ENCODE assay signal across 15 cellular contexts in genomic region chr4:7829687-7830580, GRCh38.
DNase-seq lines count a peak whose midpoint lies in the region; ATAC-seq, FAIRE-seq and TF ChIP-seq lines count a peak whose summit lies in the region.
"Had no signal": no experiment of that assay in that cellular context is flagged by ENCODE, and none has a peak within 500 bp of the region (broad histone marks: within the 10 kb centered on the region; RNA-seq: fewer than 3 reads in every experiment).

No MANE protein-coding gene starts in this region.

- no peak for ATAC-seq in stimulated activated naive CD8-positive, alpha-beta T cell treated with anti-CD3 and anti-CD28 coated beads, Interleukin-15, Interleukin-2, amounts not matched to agents 100 U/mL and 50 U/mL, for 24 hours

- FAIRE-seq in astrocyte (lab: Jason Lieb, UNC), result no peak
- FAIRE-seq: kidney had no signal

- H3K9ac ChIP-seq in astrocyte (ENCODE audit: low read length), result peak overlapping the region; percentile 87
- peak overlapping the region in 1 of 2 donors; percentile 42 for H3K9ac ChIP-seq in mucosa of rectum (ENCODE audit: low read depth in 1 of 2, low read length in 2 of 2)

- H3K4me3 Mint-ChIP-seq in stimulated activated naive CD8-positive, alpha-beta T cell treated with anti-CD3 and anti-CD28 coated beads, Interleukin-15, Interleukin-2, amounts not matched to agents 100 ng/mL and 50 ng/mL, for 24 hours, result no peak overlapping the region
- H3K4me3 Mint-ChIP-seq in astrocyte (ENCODE audit: unreplicated experiment), result peak overlapping the region; percentile 12

- H3K4me3 ChIP-seq in astrocyte (ENCODE audit: insufficient read depth, low read depth, low read length), result no peak overlapping the region
- H3K4me3 ChIP-seq in mucosa of rectum (ENCODE audit: low read length in 2 of 2), result no peak overlapping the region
- H3K4me3 ChIP-seq in vagina, result no peak overlapping the region
- no peak overlapping the region for H3K4me3 ChIP-seq in lower leg skin (ENCODE audit: low read depth, poor library complexity, severe bottlenecking)
- H3K4me3 ChIP-seq in MG63, result no peak overlapping the region
- H3K4me3 ChIP-seq: HAP-1 had no signal

- H3K27me3 ChIP-seq in astrocyte (ENCODE audit: insufficient read depth, low read length), result no peaks in the 10 kb centered on the region
- H3K27me3 ChIP-seq in mucosa of rectum (ENCODE audit: control insufficient read depth in 2 of 2, insufficient read depth in 2 of 2, low read length in 2 of 2), result no peaks in the 10 kb centered on the region
- no peaks in the 10 kb centered on the region for H3K27me3 ChIP-seq in vagina
- H3K27me3 ChIP-seq in MG63, result no peaks in the 10 kb centered on the region

- H3K27ac ChIP-seq in astrocyte (ENCODE audit: low read depth, low read length) (peak overlapping the region; percentile 99), mucosa of rectum (ENCODE audit: low read depth in 2 of 2, low read length in 2 of 2) (peak overlapping the region; percentile 55 to 78), vagina (peak overlapping the region; percentile 78)

- no peak for DNase-seq in stimulated activated naive CD8-positive, alpha-beta T cell treated with anti-CD3 and anti-CD28 coated beads, Interleukin-15, Interleukin-2, amounts not matched to agents 100 U/mL and 50 U/mL, for 24 hours
- no peak for DNase-seq in astrocyte (ENCODE audit: low read depth)
- DNase-seq in vagina (ENCODE audit: extremely low spot score in 2 of 2), result no peak
- DNase-seq in NCI-H1092 treated with DMSO at 0.1 percent for 48 hours (lab: John Stamatoyannopoulos, UW), result no peak
- no peak for DNase-seq in lower leg skin (ENCODE audit: low spot score in 2 of 2)
- DNase-seq in MG63, result no peak
- DNase-seq: activated CD4-positive, alpha-beta T cell treated with anti-CD3 and anti-CD28 coated beads, Interleukin-2, amount 50 U/mL, for 4 hours; aorta; kidney; NCI-H345; SHP77 treated with DMSO at 0.1 percent for 48 hours had no signal

- TF ChIP-seq POLR2A in vagina (IDR thresholded peaks at IDR 0.05) (no peak), lower leg skin (IDR thresholded peaks at IDR 0.05) (no peak)

- no peak for TF ChIP-seq CTCF in astrocyte (IDR thresholded peaks at IDR 0.05; ENCODE audit: insufficient read depth, low read depth, low read length)
- TF ChIP-seq CTCF in vagina (IDR thresholded peaks at IDR 0.05), result no peak
- TF ChIP-seq CTCF in lower leg skin (IDR thresholded peaks at IDR 0.05), result no peak

- intact Hi-C loops in vagina (cut with DNase I), result no loop called here
- intact Hi-C loops in lower leg skin (cut with DNase I; ENCODE audit: low total_unique reads), result no loop called here

- H4K20me1 ChIP-seq in astrocyte (ENCODE audit: insufficient read depth, low read length), result no peaks in the 10 kb centered on the region

- peaks cover 82% of the 10 kb centered on the region for H3K79me2 ChIP-seq in astrocyte (ENCODE audit: insufficient read depth, low read length)

- H3K4me1 ChIP-seq in astrocyte (ENCODE audit: insufficient read depth, low read length), result peaks cover 41% of the 10 kb centered on the region
- H3K4me1 ChIP-seq in mucosa of rectum (ENCODE audit: control insufficient read depth in 2 of 2, insufficient read depth in 2 of 2, low read length in 2 of 2), result peaks cover 17 to 25% of the 10 kb centered on the region in 2 donors
- peaks cover 32% of the 10 kb centered on the region for H3K4me1 ChIP-seq in vagina
- H3K4me1 ChIP-seq: HAP-1 had no signal

- no peak overlapping the region for H2AFZ ChIP-seq in astrocyte (ENCODE audit: low read depth, low read length)

- WGBS in lower leg skin, 2 donors, result 83 to 87% methylated on average over 10 of the region's 10 CpGs

- peaks cover 25% of the 10 kb centered on the region for H3K36me3 Mint-ChIP-seq in stimulated activated naive CD8-positive, alpha-beta T cell treated with anti-CD3 and anti-CD28 coated beads, Interleukin-15, Interleukin-2, amounts not matched to agents 100 ng/mL and 50 ng/mL, for 24 hours (ENCODE audit: low read depth)
- peaks cover 44% of the 10 kb centered on the region for H3K36me3 Mint-ChIP-seq in astrocyte (ENCODE audit: low read depth, unreplicated experiment)

- peak overlapping the region; percentile 78 for H3K4me2 ChIP-seq in astrocyte (ENCODE audit: low read length)

- peaks cover 56% of the 10 kb centered on the region for H3K4me1 Mint-ChIP-seq in stimulated activated naive CD8-positive, alpha-beta T cell treated with anti-CD3 and anti-CD28 coated beads, Interleukin-15, Interleukin-2, amounts not matched to agents 100 ng/mL and 50 ng/mL, for 24 hours (ENCODE audit: low read depth)
- H3K4me1 Mint-ChIP-seq in astrocyte (ENCODE audit: low read depth, unreplicated experiment), result peaks cover 48% of the 10 kb centered on the region

- H3K9me3 ChIP-seq in astrocyte (ENCODE audit: insufficient read depth, low read depth, low read length), result no peaks in the 10 kb centered on the region
- no peaks in the 10 kb centered on the region for H3K9me3 ChIP-seq in mucosa of rectum (ENCODE audit: control insufficient read depth in 2 of 2, low read length in 2 of 2)
- no peaks in the 10 kb centered on the region for H3K9me3 ChIP-seq in vagina
- no peaks in the 10 kb centered on the region for H3K9me3 ChIP-seq in MG63
- H3K9me3 ChIP-seq: HAP-1 had no signal

- peak overlapping the region; percentile 10 for H3K27ac Mint-ChIP-seq in stimulated activated naive CD8-positive, alpha-beta T cell treated with anti-CD3 and anti-CD28 coated beads, Interleukin-15, Interleukin-2, amounts not matched to agents 100 ng/mL and 50 ng/mL, for 24 hours
- H3K27ac Mint-ChIP-seq in astrocyte (ENCODE audit: unreplicated experiment), result peak overlapping the region; percentile 99
- H3K27ac Mint-ChIP-seq: type B pancreatic cell had no signal

- peaks cover 37% of the 10 kb centered on the region for H3K36me3 ChIP-seq in astrocyte (ENCODE audit: insufficient read depth, low read length)
- peaks cover 0 to 7% of the 10 kb centered on the region in 2 donors for H3K36me3 ChIP-seq in mucosa of rectum (ENCODE audit: control insufficient read depth in 2 of 2, insufficient read depth in 2 of 2, low read length in 2 of 2)
- H3K36me3 ChIP-seq in vagina, result no peaks in the 10 kb centered on the region
- peaks cover 40% of the 10 kb centered on the region for H3K36me3 ChIP-seq in MG63
- H3K36me3 ChIP-seq: HAP-1 had no signal

- H3K9me3 Mint-ChIP-seq in stimulated activated naive CD8-positive, alpha-beta T cell treated with anti-CD3 and anti-CD28 coated beads, Interleukin-15, Interleukin-2, amounts not matched to agents 100 ng/mL and 50 ng/mL, for 24 hours, result no peaks in the 10 kb centered on the region
- H3K9me3 Mint-ChIP-seq in astrocyte (ENCODE audit: unreplicated experiment), result peaks cover 3% of the 10 kb centered on the region

- H3K27me3 Mint-ChIP-seq in stimulated activated naive CD8-positive, alpha-beta T cell treated with anti-CD3 and anti-CD28 coated beads, Interleukin-15, Interleukin-2, amounts not matched to agents 100 ng/mL and 50 ng/mL, for 24 hours, result no peaks in the 10 kb centered on the region
- H3K27me3 Mint-ChIP-seq in astrocyte (ENCODE audit: low read depth, unreplicated experiment), result no peaks in the 10 kb centered on the region
- H3K27me3 Mint-ChIP-seq: type B pancreatic cell had no signal
